In genomic region chr6:85640806-85641205, GRCh38 we compare ENCODE assay signal across 9 cellular contexts. TPM values are rescaled to one million over a fixed set of nuclear protein-coding genes. Genes with fewer than 3 reads are reported as not detected.
DNase-seq lines count a peak whose midpoint lies in the region; ATAC-seq and TF ChIP-seq lines count a peak whose summit lies in the region.
"Had no signal": no experiment of that assay in that cellular context is flagged by ENCODE, and none has a peak within 500 bp of the region (broad histone marks: within the 10 kb centered on the region; RNA-seq: fewer than 3 reads in every experiment).

No MANE protein-coding gene starts in this region.

- no peak for ATAC-seq in activated T-cell treated with anti-CD3 and anti-CD28 coated beads, Interleukin-2, amount 50 U/mL, for 4 hours
- no peak for ATAC-seq in GM18517 (IDR thresholded peaks at IDR 0.05; ENCODE audit: unreplicated experiment)

- no peaks in the 10 kb centered on the region for H3K9me3 Mint-ChIP-seq in activated T-cell treated with anti-CD3 and anti-CD28 coated beads, Interleukin-2, amount 50 U/mL, for 4 hours
- H3K9me3 Mint-ChIP-seq in activated naive CD8-positive, alpha-beta T cell treated with anti-CD3 and anti-CD28 coated beads for 36 hours, result peaks cover 2% of the 10 kb centered on the region

- H3K4me3 Mint-ChIP-seq in activated T-cell treated with anti-CD3 and anti-CD28 coated beads, Interleukin-2, amount 50 U/mL, for 4 hours, result peak overlapping the region; percentile 93
- peak overlapping the region; percentile 92 for H3K4me3 Mint-ChIP-seq in activated naive CD8-positive, alpha-beta T cell treated with anti-CD3 and anti-CD28 coated beads for 36 hours

- no peaks in the 10 kb centered on the region for H3K27me3 Mint-ChIP-seq in activated T-cell treated with anti-CD3 and anti-CD28 coated beads, Interleukin-2, amount 50 U/mL, for 4 hours (ENCODE audit: low read depth)
- H3K27me3 Mint-ChIP-seq in activated naive CD8-positive, alpha-beta T cell treated with anti-CD3 and anti-CD28 coated beads for 36 hours, result peaks cover 8% of the 10 kb centered on the region

- peaks cover 30 to 32% (median 32%) of the 10 kb centered on the region in 3 donors for H3K36me3 ChIP-seq in tibial artery

- no peak for DNase-seq in activated T-cell treated with anti-CD3 and anti-CD28 coated beads, Interleukin-2, amount 50 U/mL, for 4 hours
- DNase-seq in activated T-cell treated with anti-CD3 and anti-CD28 coated beads, Interleukin-2, amount 50 U/mL, for 48 hours, result no peak
- DNase-seq in activated naive CD8-positive, alpha-beta T cell treated with anti-CD3 and anti-CD28 coated beads for 36 hours, result no peak
- DNase-seq in left kidney (ENCODE audit: low read depth, low spot score) (peak; percentile 13), tibial artery (no peak), NCI-H524 treated with DMSO at 0.1 percent for 48 hours (lab: John Stamatoyannopoulos, UW) (no peak), cerebellar cortex (ENCODE audit: low spot score) (no peak)
- DNase-seq: NCI-H1105 treated with DMSO at 0.1 percent for 48 hours had no signal

- no peaks in the 10 kb centered on the region for H3K9me3 ChIP-seq in tibial artery

- peaks cover 52% of the 10 kb centered on the region for H3K36me3 Mint-ChIP-seq in activated T-cell treated with anti-CD3 and anti-CD28 coated beads, Interleukin-2, amount 50 U/mL, for 4 hours (ENCODE audit: insufficient read depth)
- H3K36me3 Mint-ChIP-seq in activated naive CD8-positive, alpha-beta T cell treated with anti-CD3 and anti-CD28 coated beads for 36 hours, result peaks cover 59% of the 10 kb centered on the region

- peak overlapping the region; percentile 94 for H3K27ac Mint-ChIP-seq in activated naive CD8-positive, alpha-beta T cell treated with anti-CD3 and anti-CD28 coated beads for 36 hours

- no peaks in the 10 kb centered on the region for H3K27me3 ChIP-seq in tibial artery

- peaks cover 56% of the 10 kb centered on the region for H3K4me1 Mint-ChIP-seq in activated T-cell treated with anti-CD3 and anti-CD28 coated beads, Interleukin-2, amount 50 U/mL, for 4 hours (ENCODE audit: low read depth)
- H3K4me1 Mint-ChIP-seq in activated naive CD8-positive, alpha-beta T cell treated with anti-CD3 and anti-CD28 coated beads for 36 hours, result peaks cover 53% of the 10 kb centered on the region

- intact Hi-C loops in tibial artery (cut with DNase I; ENCODE audit: low total_unique reads), result loop anchor here (5.0 kb wide), 1 partner anchor 49 kb away; the partner anchor contains the start of gene SNX14

- peak overlapping the region in 1 of 2 donors; percentile 99 for H3K27ac ChIP-seq in tibial artery

- TF ChIP-seq CTCF in tibial artery (IDR thresholded peaks at IDR 0.05), result no peak

- H3K4me3 ChIP-seq in tibial artery, result peak overlapping the region; percentile 90 to 99

- H3K4me1 ChIP-seq in tibial artery, result peaks cover 0 to 58% (median 31%) of the 10 kb centered on the region in 4 donors

RNA-seq across cellular contexts. Expression of gene SYNCRIP, which starts 1.9 kb away (rescaled TPM):
- total RNA-seq in activated T-cell treated with anti-CD3 and anti-CD28 coated beads, Interleukin-2, amount 50 U/mL, for 4 hours, result 100 to 1,000 TPM; 248 to 285 (median 283) TPM
- total RNA-seq in activated naive CD8-positive, alpha-beta T cell treated with anti-CD3 and anti-CD28 coated beads for 36 hours, result 100 to 1,000 TPM; 271 to 278 TPM

RNA-seq across cellular contexts. Expression of gene SNX14, which starts 47.1 kb away (rescaled TPM):
- total RNA-seq in activated T-cell treated with anti-CD3 and anti-CD28 coated beads, Interleukin-2, amount 50 U/mL, for 4 hours, result 10 to 100 TPM; 21.1 to 30.2 (median 25.7) TPM
- 10 to 100 TPM; 50.0 to 52.8 TPM for total RNA-seq in activated naive CD8-positive, alpha-beta T cell treated with anti-CD3 and anti-CD28 coated beads for 36 hours
